ENCODE assay signal across 17 cellular contexts in the genomic region with DNA sequence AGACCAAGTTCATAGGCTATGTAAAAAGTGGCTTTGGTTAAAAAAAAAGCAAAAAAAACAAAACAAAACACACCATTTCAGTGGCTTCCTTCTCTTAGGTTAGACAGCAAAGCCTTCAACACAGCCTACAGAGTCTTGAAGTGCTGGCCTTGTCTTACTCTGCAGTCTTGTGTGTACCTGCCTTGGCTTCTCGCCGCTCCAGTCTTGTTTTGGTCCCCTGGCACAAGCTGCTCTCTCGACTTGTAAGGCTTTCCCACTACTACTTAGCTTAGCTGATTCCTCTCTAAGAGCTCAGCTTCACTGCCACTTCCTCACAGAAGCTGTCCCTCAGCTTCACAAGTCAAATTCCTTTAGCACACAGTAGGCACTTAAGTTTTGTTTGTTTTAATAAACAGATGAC.
"Had no signal": no experiment of that assay in that cellular context is flagged by ENCODE, and none has a peak within 500 bp of the region (broad histone marks: within the 10 kb centered on the region; RNA-seq: fewer than 3 reads in every experiment).

No MANE protein-coding gene starts in this region.

- H3K27ac Mint-ChIP-seq: activated CD4-positive, alpha-beta T cell treated with anti-CD3 and anti-CD28 coated beads for 36 hours; activated naive CD8-positive, alpha-beta T cell treated with anti-CD3 and anti-CD28 coated beads for 36 hours; immature natural killer cell; naive thymus-derived CD8-positive, alpha-beta T cell; stimulated activated effector memory CD8-positive, alpha-beta T cell treated with anti-CD3 and anti-CD28 coated beads, Interleukin-12 subunit alpha, Interleukin-12 subunit beta, amount 100 ng/mL, for 72 hours had no signal

- H3K27ac ChIP-seq: colonic mucosa, gastrocnemius medialis, heart left ventricle, neutrophil, parathyroid adenoma, sigmoid colon, thoracic aorta had no signal

- H3K27me3 ChIP-seq: colonic mucosa, gastrocnemius medialis, heart left ventricle, neutrophil, sigmoid colon had no signal

- H3K9ac ChIP-seq: parathyroid adenoma had no signal

- H3K4me3 Mint-ChIP-seq: activated CD4-positive, alpha-beta T cell treated with anti-CD3 and anti-CD28 coated beads for 36 hours; activated naive CD8-positive, alpha-beta T cell treated with anti-CD3 and anti-CD28 coated beads for 36 hours; immature natural killer cell; naive thymus-derived CD8-positive, alpha-beta T cell; stimulated activated effector memory CD8-positive, alpha-beta T cell treated with anti-CD3 and anti-CD28 coated beads, Interleukin-12 subunit alpha, Interleukin-12 subunit beta, amount 100 ng/mL, for 72 hours had no signal

- H3K4me1 Mint-ChIP-seq: activated CD4-positive, alpha-beta T cell treated with anti-CD3 and anti-CD28 coated beads for 36 hours; activated naive CD8-positive, alpha-beta T cell treated with anti-CD3 and anti-CD28 coated beads for 36 hours; immature natural killer cell; naive thymus-derived CD8-positive, alpha-beta T cell; stimulated activated effector memory CD8-positive, alpha-beta T cell treated with anti-CD3 and anti-CD28 coated beads, Interleukin-12 subunit alpha, Interleukin-12 subunit beta, amount 100 ng/mL, for 72 hours had no signal

- ATAC-seq: activated CD4-positive, alpha-beta T cell treated with anti-CD3 and anti-CD28 coated beads for 36 hours; gastrocnemius medialis; heart left ventricle; naive thymus-derived CD8-positive, alpha-beta T cell; stimulated activated effector memory CD8-positive, alpha-beta T cell treated with anti-CD3 and anti-CD28 coated beads, Interleukin-12 subunit alpha, Interleukin-12 subunit beta, amount 100 ng/mL, for 72 hours had no signal

- H3K4me3 ChIP-seq: colonic mucosa, gastrocnemius medialis, heart left ventricle, sigmoid colon, thoracic aorta had no signal

- H3K9me3 Mint-ChIP-seq: stimulated activated effector memory CD8-positive, alpha-beta T cell treated with anti-CD3 and anti-CD28 coated beads, Interleukin-12 subunit alpha, Interleukin-12 subunit beta, amount 100 ng/mL, for 72 hours had no signal

- H3K36me3 ChIP-seq: colonic mucosa, gastrocnemius medialis, neutrophil, thoracic aorta had no signal

- H3K27me3 Mint-ChIP-seq: activated CD4-positive, alpha-beta T cell treated with anti-CD3 and anti-CD28 coated beads for 36 hours; activated naive CD8-positive, alpha-beta T cell treated with anti-CD3 and anti-CD28 coated beads for 36 hours; naive thymus-derived CD8-positive, alpha-beta T cell had no signal

- H3K36me3 Mint-ChIP-seq: activated naive CD8-positive, alpha-beta T cell treated with anti-CD3 and anti-CD28 coated beads for 36 hours; immature natural killer cell; stimulated activated effector memory CD8-positive, alpha-beta T cell treated with anti-CD3 and anti-CD28 coated beads, Interleukin-12 subunit alpha, Interleukin-12 subunit beta, amount 100 ng/mL, for 72 hours had no signal

- DNase-seq: activated CD4-positive, alpha-beta T cell treated with anti-CD3 and anti-CD28 coated beads for 36 hours; activated CD4-positive, alpha-beta T cell treated with anti-CD3 and anti-CD28 coated beads, Interleukin-2, amount 50 U/mL, for 48 hours; activated naive CD8-positive, alpha-beta T cell treated with anti-CD3 and anti-CD28 coated beads for 36 hours; activated T-cell treated with anti-CD3 and anti-CD28 coated beads for 4 hours; amygdala; central memory CD4-positive, alpha-beta T cell; colonic mucosa; gastrocnemius medialis; heart left ventricle; immature natural killer cell; naive thymus-derived CD8-positive, alpha-beta T cell; sigmoid colon; stimulated activated CD4-positive, alpha-beta T cell treated with anti-CD3 and anti-CD28 coated beads, Interleukin-4, amount 100 ng/mL, for 24 hours had no signal

- H2AFZ ChIP-seq: parathyroid adenoma had no signal

- H3K4me1 ChIP-seq: colonic mucosa, gastrocnemius medialis, parathyroid adenoma had no signal

- H3K9me3 ChIP-seq: colonic mucosa, neutrophil, thoracic aorta had no signal
